ENCODE assay signal across 1 cellular context in the genomic region with DNA sequence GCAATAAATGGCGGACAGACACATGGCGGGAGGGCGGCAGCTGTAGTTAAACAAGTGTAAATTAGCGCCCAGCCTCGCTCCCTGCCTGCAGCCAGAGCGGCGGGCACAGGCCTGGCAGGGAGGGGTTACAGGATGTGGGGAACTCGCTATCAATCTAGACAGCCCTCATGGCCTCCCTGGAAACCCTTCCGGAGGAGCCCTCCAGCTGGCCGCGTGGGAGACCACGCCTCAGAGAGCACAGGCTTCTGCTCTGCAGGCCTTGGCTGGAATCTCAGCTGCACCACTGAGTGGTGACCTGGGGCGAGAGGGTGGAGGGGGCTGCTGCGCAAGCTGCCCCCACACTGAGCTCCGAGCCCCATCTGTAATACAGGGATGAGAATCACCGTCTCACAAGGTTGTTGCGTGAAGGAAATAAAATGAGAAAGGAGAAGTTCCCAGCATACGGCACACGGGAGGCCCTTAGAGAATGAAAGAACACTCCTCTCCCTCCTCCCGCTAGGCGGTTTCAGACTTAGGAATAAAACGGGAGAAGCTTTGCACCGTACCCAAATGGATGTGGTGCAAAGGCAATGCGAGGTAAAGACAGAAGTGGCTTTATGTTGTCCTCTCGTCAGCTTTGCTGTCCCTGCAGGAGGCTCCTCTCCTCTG.
TF ChIP-seq lines count a peak whose summit lies in the region.

No MANE protein-coding gene starts in this region.

TF ChIP-seq in K562, 482 proteins besides CTCF, POLR2A, EP300 and RAD21 (continues in another document):
- TF ChIP-seq, protein P1, sequence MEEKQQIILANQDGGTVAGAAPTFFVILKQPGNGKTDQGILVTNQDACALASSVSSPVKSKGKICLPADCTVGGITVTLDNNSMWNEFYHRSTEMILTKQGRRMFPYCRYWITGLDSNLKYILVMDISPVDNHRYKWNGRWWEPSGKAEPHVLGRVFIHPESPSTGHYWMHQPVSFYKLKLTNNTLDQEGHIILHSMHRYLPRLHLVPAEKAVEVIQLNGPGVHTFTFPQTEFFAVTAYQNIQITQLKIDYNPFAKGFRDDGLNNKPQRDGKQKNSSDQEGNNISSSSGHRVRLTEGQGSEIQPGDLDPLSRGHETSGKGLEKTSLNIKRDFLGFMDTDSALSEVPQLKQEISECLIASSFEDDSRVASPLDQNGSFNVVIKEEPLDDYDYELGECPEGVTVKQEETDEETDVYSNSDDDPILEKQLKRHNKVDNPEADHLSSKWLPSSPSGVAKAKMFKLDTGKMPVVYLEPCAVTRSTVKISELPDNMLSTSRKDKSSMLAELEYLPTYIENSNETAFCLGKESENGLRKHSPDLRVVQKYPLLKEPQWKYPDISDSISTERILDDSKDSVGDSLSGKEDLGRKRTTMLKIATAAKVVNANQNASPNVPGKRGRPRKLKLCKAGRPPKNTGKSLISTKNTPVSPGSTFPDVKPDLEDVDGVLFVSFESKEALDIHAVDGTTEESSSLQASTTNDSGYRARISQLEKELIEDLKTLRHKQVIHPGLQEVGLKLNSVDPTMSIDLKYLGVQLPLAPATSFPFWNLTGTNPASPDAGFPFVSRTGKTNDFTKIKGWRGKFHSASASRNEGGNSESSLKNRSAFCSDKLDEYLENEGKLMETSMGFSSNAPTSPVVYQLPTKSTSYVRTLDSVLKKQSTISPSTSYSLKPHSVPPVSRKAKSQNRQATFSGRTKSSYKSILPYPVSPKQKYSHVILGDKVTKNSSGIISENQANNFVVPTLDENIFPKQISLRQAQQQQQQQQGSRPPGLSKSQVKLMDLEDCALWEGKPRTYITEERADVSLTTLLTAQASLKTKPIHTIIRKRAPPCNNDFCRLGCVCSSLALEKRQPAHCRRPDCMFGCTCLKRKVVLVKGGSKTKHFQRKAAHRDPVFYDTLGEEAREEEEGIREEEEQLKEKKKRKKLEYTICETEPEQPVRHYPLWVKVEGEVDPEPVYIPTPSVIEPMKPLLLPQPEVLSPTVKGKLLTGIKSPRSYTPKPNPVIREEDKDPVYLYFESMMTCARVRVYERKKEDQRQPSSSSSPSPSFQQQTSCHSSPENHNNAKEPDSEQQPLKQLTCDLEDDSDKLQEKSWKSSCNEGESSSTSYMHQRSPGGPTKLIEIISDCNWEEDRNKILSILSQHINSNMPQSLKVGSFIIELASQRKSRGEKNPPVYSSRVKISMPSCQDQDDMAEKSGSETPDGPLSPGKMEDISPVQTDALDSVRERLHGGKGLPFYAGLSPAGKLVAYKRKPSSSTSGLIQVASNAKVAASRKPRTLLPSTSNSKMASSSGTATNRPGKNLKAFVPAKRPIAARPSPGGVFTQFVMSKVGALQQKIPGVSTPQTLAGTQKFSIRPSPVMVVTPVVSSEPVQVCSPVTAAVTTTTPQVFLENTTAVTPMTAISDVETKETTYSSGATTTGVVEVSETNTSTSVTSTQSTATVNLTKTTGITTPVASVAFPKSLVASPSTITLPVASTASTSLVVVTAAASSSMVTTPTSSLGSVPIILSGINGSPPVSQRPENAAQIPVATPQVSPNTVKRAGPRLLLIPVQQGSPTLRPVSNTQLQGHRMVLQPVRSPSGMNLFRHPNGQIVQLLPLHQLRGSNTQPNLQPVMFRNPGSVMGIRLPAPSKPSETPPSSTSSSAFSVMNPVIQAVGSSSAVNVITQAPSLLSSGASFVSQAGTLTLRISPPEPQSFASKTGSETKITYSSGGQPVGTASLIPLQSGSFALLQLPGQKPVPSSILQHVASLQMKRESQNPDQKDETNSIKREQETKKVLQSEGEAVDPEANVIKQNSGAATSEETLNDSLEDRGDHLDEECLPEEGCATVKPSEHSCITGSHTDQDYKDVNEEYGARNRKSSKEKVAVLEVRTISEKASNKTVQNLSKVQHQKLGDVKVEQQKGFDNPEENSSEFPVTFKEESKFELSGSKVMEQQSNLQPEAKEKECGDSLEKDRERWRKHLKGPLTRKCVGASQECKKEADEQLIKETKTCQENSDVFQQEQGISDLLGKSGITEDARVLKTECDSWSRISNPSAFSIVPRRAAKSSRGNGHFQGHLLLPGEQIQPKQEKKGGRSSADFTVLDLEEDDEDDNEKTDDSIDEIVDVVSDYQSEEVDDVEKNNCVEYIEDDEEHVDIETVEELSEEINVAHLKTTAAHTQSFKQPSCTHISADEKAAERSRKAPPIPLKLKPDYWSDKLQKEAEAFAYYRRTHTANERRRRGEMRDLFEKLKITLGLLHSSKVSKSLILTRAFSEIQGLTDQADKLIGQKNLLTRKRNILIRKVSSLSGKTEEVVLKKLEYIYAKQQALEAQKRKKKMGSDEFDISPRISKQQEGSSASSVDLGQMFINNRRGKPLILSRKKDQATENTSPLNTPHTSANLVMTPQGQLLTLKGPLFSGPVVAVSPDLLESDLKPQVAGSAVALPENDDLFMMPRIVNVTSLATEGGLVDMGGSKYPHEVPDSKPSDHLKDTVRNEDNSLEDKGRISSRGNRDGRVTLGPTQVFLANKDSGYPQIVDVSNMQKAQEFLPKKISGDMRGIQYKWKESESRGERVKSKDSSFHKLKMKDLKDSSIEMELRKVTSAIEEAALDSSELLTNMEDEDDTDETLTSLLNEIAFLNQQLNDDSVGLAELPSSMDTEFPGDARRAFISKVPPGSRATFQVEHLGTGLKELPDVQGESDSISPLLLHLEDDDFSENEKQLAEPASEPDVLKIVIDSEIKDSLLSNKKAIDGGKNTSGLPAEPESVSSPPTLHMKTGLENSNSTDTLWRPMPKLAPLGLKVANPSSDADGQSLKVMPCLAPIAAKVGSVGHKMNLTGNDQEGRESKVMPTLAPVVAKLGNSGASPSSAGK (IDR thresholded peaks at IDR 0.05) = peak; percentile 56
- TF ChIP-seq SIRT6 (IDR thresholded peaks at IDR 0.05; ENCODE audit: low read depth, low read length) (no peak), SMAD4 (CRISPR knock-in tag; conservative IDR thresholded peaks at IDR 0.05) (peak; percentile 24; the same call in 1 of the 2 replicates), SIN3A (IDR thresholded peaks at IDR 0.05; ENCODE audit: borderline replicate concordance in 2 of 2, control insufficient read depth in 1 of 2, low read depth in 2 of 2, low read length in 2 of 2) (peak in 1 of 2 experiments; percentile 16; a peak in 1 of 4 replicates), KDM1A (IDR thresholded peaks at IDR 0.05) (0 out of 4 replicates have a peak, but pooled peaks of 1 of the 2 experiments have one; percentile 10), SAFB (IDR thresholded peaks at IDR 0.05; ENCODE audit: borderline replicate concordance, low read depth, low read length) (no peak), HMGN3 (IDR thresholded peaks at IDR 0.05; ENCODE audit: borderline replicate concordance, extremely low read depth, insufficient read length, low read depth, low read length) (peak; percentile 29), EP400 (IDR thresholded peaks at IDR 0.05) (peak; percentile 36; the same call in 1 of the 2 replicates), L3MBTL2 (IDR thresholded peaks at IDR 0.05) (peak; percentile 28; the same call in 1 of the 2 replicates), CBX2 (IDR thresholded peaks at IDR 0.05; ENCODE audit: insufficient read depth, low read length, poor library complexity, severe bottlenecking) (no peak), SMAD2 (IDR thresholded peaks at IDR 0.05; ENCODE audit: low read depth, low read length) (no peak), KLF16 (IDR thresholded peaks at IDR 0.05) (peak; percentile 59; the same call in 1 of the 2 replicates), KAT8 (IDR thresholded peaks at IDR 0.05; ENCODE audit: low read depth) (no peak), ETV1 (tag; conservative IDR thresholded peaks at IDR 0.05; ENCODE audit: low read depth) (peak; percentile 57), NRF1 (conservative IDR thresholded peaks at IDR 0.05 in 1 of 2, IDR thresholded peaks at IDR 0.05 in 1 of 2) (0 out of 4 replicates have a peak, but pooled peaks of 1 of the 2 experiments have one; percentile 22), CBFA2T3 (IDR thresholded peaks at IDR 0.05) (peak; percentile 73), PCBP2 (IDR thresholded peaks at IDR 0.05; ENCODE audit: low read depth, low read length, poor library complexity, severe bottlenecking) (no peak), HLTF (IDR thresholded peaks at IDR 0.05) (no peak), POLR2G (IDR thresholded peaks at IDR 0.05; ENCODE audit: low read depth, low read length) (no peak), GABPA (tag; conservative IDR thresholded peaks at IDR 0.05; ENCODE audit: low read depth) (peak; percentile 79), KDM2B (CRISPR knock-in tag; IDR thresholded peaks at IDR 0.05) (no peak), MED1 (CRISPR knock-in tag; IDR thresholded peaks at IDR 0.05; ENCODE audit: borderline replicate concordance) (no peak), GATA2 (CRISPR knock-in tag; IDR thresholded peaks at IDR 0.05) (no peak), BCOR (IDR thresholded peaks at IDR 0.05) (no peak), RCOR1 (IDR thresholded peaks at IDR 0.05; ENCODE audit: borderline replicate concordance in 1 of 2, low read depth in 2 of 2, low read length in 2 of 2) (0 out of 4 replicates have a peak, but pooled peaks of 1 of the 2 experiments have one; percentile 5), CBFA2T2 (conservative IDR thresholded peaks at IDR 0.05) (peak; percentile 40; the same call in 1 of the 2 replicates), LCOR (CRISPR knock-in tag; IDR thresholded peaks at IDR 0.05) (no peak), TCF3 (CRISPR knock-in tag; IDR thresholded peaks at IDR 0.05) (no peak), NR2C2 (CRISPR knock-in tag; IDR thresholded peaks at IDR 0.05) (no peak), NR2C2 (tag; IDR thresholded peaks at IDR 0.05) (peak; percentile 72; the same call in 1 of the 2 replicates)
- TF ChIP-seq, protein P2, sequence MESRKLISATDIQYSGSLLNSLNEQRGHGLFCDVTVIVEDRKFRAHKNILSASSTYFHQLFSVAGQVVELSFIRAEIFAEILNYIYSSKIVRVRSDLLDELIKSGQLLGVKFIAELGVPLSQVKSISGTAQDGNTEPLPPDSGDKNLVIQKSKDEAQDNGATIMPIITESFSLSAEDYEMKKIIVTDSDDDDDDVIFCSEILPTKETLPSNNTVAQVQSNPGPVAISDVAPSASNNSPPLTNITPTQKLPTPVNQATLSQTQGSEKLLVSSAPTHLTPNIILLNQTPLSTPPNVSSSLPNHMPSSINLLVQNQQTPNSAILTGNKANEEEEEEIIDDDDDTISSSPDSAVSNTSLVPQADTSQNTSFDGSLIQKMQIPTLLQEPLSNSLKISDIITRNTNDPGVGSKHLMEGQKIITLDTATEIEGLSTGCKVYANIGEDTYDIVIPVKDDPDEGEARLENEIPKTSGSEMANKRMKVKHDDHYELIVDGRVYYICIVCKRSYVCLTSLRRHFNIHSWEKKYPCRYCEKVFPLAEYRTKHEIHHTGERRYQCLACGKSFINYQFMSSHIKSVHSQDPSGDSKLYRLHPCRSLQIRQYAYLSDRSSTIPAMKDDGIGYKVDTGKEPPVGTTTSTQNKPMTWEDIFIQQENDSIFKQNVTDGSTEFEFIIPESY (CRISPR knock-in tag; IDR thresholded peaks at IDR 0.05) = peak; percentile 44; the same call in 1 of the 2 replicates
- TF ChIP-seq, protein P3, sequence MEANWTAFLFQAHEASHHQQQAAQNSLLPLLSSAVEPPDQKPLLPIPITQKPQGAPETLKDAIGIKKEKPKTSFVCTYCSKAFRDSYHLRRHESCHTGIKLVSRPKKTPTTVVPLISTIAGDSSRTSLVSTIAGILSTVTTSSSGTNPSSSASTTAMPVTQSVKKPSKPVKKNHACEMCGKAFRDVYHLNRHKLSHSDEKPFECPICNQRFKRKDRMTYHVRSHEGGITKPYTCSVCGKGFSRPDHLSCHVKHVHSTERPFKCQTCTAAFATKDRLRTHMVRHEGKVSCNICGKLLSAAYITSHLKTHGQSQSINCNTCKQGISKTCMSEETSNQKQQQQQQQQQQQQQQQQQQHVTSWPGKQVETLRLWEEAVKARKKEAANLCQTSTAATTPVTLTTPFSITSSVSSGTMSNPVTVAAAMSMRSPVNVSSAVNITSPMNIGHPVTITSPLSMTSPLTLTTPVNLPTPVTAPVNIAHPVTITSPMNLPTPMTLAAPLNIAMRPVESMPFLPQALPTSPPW (CRISPR knock-in tag; IDR thresholded peaks at IDR 0.05) = peak; percentile 69
- TF ChIP-seq, protein P4, sequence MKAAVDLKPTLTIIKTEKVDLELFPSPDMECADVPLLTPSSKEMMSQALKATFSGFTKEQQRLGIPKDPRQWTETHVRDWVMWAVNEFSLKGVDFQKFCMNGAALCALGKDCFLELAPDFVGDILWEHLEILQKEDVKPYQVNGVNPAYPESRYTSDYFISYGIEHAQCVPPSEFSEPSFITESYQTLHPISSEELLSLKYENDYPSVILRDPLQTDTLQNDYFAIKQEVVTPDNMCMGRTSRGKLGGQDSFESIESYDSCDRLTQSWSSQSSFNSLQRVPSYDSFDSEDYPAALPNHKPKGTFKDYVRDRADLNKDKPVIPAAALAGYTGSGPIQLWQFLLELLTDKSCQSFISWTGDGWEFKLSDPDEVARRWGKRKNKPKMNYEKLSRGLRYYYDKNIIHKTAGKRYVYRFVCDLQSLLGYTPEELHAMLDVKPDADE (conservative IDR thresholded peaks at IDR 0.05; ENCODE audit: control insufficient read depth, low read depth, low read length) = peak; percentile 75; the same call in 1 of the 2 replicates
- TF ChIP-seq, protein P5, sequence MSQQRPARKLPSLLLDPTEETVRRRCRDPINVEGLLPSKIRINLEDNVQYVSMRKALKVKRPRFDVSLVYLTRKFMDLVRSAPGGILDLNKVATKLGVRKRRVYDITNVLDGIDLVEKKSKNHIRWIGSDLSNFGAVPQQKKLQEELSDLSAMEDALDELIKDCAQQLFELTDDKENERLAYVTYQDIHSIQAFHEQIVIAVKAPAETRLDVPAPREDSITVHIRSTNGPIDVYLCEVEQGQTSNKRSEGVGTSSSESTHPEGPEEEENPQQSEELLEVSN (IDR thresholded peaks at IDR 0.05; ENCODE audit: borderline replicate concordance in 1 of 2, extremely low read depth in 1 of 2, insufficient read depth in 1 of 2, insufficient read length in 1 of 2, low read depth in 1 of 2, low read length in 1 of 2, poor library complexity in 1 of 2, severe bottlenecking in 1 of 2) = peak in 1 of 2 experiments; percentile 43
- TF ChIP-seq, protein P6, sequence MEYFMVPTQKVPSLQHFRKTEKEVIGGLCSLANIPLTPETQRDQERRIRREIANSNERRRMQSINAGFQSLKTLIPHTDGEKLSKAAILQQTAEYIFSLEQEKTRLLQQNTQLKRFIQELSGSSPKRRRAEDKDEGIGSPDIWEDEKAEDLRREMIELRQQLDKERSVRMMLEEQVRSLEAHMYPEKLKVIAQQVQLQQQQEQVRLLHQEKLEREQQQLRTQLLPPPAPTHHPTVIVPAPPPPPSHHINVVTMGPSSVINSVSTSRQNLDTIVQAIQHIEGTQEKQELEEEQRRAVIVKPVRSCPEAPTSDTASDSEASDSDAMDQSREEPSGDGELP (CRISPR knock-in tag; IDR thresholded peaks at IDR 0.05; ENCODE audit: borderline replicate concordance) = peak; percentile 86
- TF ChIP-seq, protein P7, sequence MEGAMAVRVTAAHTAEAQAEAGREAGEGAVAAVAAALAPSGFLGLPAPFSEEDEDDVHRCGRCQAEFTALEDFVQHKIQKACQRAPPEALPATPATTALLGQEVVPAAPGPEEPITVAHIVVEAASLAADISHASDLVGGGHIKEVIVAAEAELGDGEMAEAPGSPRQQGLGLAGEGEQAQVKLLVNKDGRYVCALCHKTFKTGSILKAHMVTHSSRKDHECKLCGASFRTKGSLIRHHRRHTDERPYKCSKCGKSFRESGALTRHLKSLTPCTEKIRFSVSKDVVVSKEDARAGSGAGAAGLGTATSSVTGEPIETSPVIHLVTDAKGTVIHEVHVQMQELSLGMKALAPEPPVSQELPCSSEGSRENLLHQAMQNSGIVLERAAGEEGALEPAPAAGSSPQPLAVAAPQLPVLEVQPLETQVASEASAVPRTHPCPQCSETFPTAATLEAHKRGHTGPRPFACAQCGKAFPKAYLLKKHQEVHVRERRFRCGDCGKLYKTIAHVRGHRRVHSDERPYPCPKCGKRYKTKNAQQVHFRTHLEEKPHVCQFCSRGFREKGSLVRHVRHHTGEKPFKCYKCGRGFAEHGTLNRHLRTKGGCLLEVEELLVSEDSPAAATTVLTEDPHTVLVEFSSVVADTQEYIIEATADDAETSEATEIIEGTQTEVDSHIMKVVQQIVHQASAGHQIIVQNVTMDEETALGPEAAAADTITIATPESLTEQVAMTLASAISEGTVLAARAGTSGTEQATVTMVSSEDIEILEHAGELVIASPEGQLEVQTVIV (CRISPR knock-in tag; IDR thresholded peaks at IDR 0.05; ENCODE audit: borderline replicate concordance) = no peak
